8 cellular contexts compared by ENCODE assay signal in genomic region chr13:75326173-75327131, GRCh38.
DNase-seq lines count a peak whose midpoint lies in the region; ATAC-seq and TF ChIP-seq lines count a peak whose summit lies in the region.

No MANE protein-coding gene starts in this region.

- peaks cover 8 to 75% (median 37%) of the 10 kb centered on the region in 11 experiments; a peak in 21 of 22 replicates for H3K36me3 ChIP-seq in BLaER1 treated with 17β-estradiol and CSF1 and Interleukin-3, amounts not matched to agents 10 nM and 100 nM
- H3K36me3 ChIP-seq in IMR-90 (ENCODE audit: control insufficient read depth, insufficient read depth, low read length) = no peaks in the 10 kb centered on the region

- no peaks in the 10 kb centered on the region for H4K20me1 ChIP-seq in BLaER1 treated with 17β-estradiol and CSF1 and Interleukin-3, amounts not matched to agents 10 nM and 100 nM
- no peaks in the 10 kb centered on the region for H4K20me1 ChIP-seq in IMR-90 (ENCODE audit: insufficient read depth, low read length)

- peak overlapping the region; percentile 30; the same call in 1 of the 2 replicates for H4K5ac ChIP-seq in IMR-90 (ENCODE audit: low read depth, low read length)

- H2BK5ac ChIP-seq in IMR-90 (ENCODE audit: low read depth, low read length, poor library complexity, severe bottlenecking) = peak overlapping the region; percentile 61

- H2BK120ac ChIP-seq in IMR-90 (ENCODE audit: low read depth, low read length) = peak overlapping the region; percentile 79

- peak overlapping the region in 1 of 2 experiments; percentile 51; a peak in 2 of 4 replicates for H4K8ac ChIP-seq in IMR-90 (ENCODE audit: low read depth in 2 of 2, low read length in 2 of 2)

- POLR2A ChIA-PET in IMR-90 (lab: Charles Lee; ENCODE audit: unreplicated experiment) = interaction anchor here (0.6 kb wide), 1 partner anchor 1026 kb away, joined by 3 read pairs; no protein-coding TSS in a partner anchor

- peak overlapping the region; percentile 58; the same call in 1 of the 2 replicates for H3K23ac ChIP-seq in IMR-90 (ENCODE audit: low read depth, low read length)

- H3K18ac ChIP-seq in IMR-90 (ENCODE audit: low read depth, low read length) = peak overlapping the region; percentile 5

- H3K27me3 ChIP-seq in BLaER1 treated with 17β-estradiol and CSF1 and Interleukin-3, amounts not matched to agents 10 nM and 100 nM = no peaks in the 10 kb centered on the region
- H3K27me3 ChIP-seq in IMR-90 (ENCODE audit: control insufficient read depth, insufficient read depth, low read length) = no peaks in the 10 kb centered on the region

- no peak overlapping the region; a peak in 1 of 22 replicates for H3K9ac ChIP-seq in BLaER1 treated with 17β-estradiol and CSF1 and Interleukin-3, amounts not matched to agents 10 nM and 100 nM
- no peak overlapping the region for H3K9ac ChIP-seq in IMR-90 (ENCODE audit: low read depth, low read length)

- H2AFZ ChIP-seq in IMR-90 (replicated peaks; ENCODE audit: low read length, poor library complexity) = peak overlapping the region; percentile 75

- peaks cover 9% of the 10 kb centered on the region; the same call in 1 of the 2 replicates for H3K9me1 ChIP-seq in IMR-90 (ENCODE audit: insufficient read depth, low read length)

- no peak overlapping the region for H2AK9ac ChIP-seq in IMR-90 (replicated peaks; ENCODE audit: low read depth, low read length, poor library complexity)

- DNase-seq in IMR-90 (peak; percentile 53), left cardiac atrium (peak; percentile 28), amniotic stem cell (lab: John Stamatoyannopoulos, UW) (no peak), NCI-H510A treated with DMSO at 0.1 percent for 48 hours (lab: John Stamatoyannopoulos, UW) (no peak)
- peak; percentile 58 for DNase-seq in activated T-cell treated with anti-CD3 and anti-CD28 coated beads, Interleukin-2, amount 50 U/mL, for 1 hour
- DNase-seq in stimulated activated CD8-positive, alpha-beta memory T cell treated with anti-CD3 and anti-CD28 coated beads, Interleukin-12 subunit alpha, Interleukin-12 subunit beta, amount 100 ng/mL, for 4 hours (ENCODE audit: low read depth) = peak; percentile 18

- WGBS in IMR-90 (ENCODE audit: extremely low coverage in 2 of 2, insufficient read length in 1 of 2), 2 experiments = 88% methylated on average over 13 of the region's 21 CpGs; no CpG with 5 or more reads in 1 of the 2 experiments

- H3K9me3 ChIP-seq in BLaER1 treated with 17β-estradiol and CSF1 and Interleukin-3, amounts not matched to agents 10 nM and 100 nM (replicated peaks in 1 of 11) = no peaks in the 10 kb centered on the region
- H3K9me3 ChIP-seq in IMR-90 (ENCODE audit: control insufficient read depth, insufficient read depth, low read length) = no peaks in the 10 kb centered on the region

- peak overlapping the region in 7 of 11 experiments; percentile 1 to 38 (median 22); a peak in 8 of 22 replicates for H3K4me2 ChIP-seq in BLaER1 treated with 17β-estradiol and CSF1 and Interleukin-3, amounts not matched to agents 10 nM and 100 nM
- peak overlapping the region; percentile 66 for H3K4me2 ChIP-seq in IMR-90 (ENCODE audit: low read depth, low read length)

- H3K4ac ChIP-seq in IMR-90 (ENCODE audit: low read depth, low read length) = peak overlapping the region; percentile 34

- in situ Hi-C loops in IMR-90 (cut with MboI; ENCODE audit: low sequenced_read_pairs) = no loop called here

- peak overlapping the region; percentile 79 for H2BK20ac ChIP-seq in IMR-90 (ENCODE audit: low read depth, low read length)

- H2BK15ac ChIP-seq in IMR-90 (ENCODE audit: low read depth, low read length) = no peak overlapping the region; the same call in 2 of the 3 replicates

- H3K4me1 ChIP-seq in BLaER1 treated with 17β-estradiol and CSF1 and Interleukin-3, amounts not matched to agents 10 nM and 100 nM = peaks cover 0 to 24% (median 8%) of the 10 kb centered on the region in 10 experiments; a peak in 10 of 20 replicates
- H3K4me1 ChIP-seq in IMR-90 (ENCODE audit: control insufficient read depth, insufficient read depth, low read length) = peaks cover 5% of the 10 kb centered on the region

- intact Hi-C loops in IMR-90 (cut with micrococcal nuclease) = no loop called here
- intact Hi-C loops in left cardiac atrium (cut with DNase I) = no loop called here

- BruUV-seq in IMR-90 (replicated peaks; lab: Mats Ljungman, UMichigan) = no TSS peak

- TF ChIP-seq CTCF in IMR-90 (conservative IDR thresholded peaks at IDR 0.05; ENCODE audit: low read depth, low read length) = no peak

- H4K91ac ChIP-seq in IMR-90 (ENCODE audit: insufficient read depth, low read depth, low read length) = peak overlapping the region; percentile 70; the same call in 1 of the 2 replicates

- peak overlapping the region; percentile 61 for H3K14ac ChIP-seq in IMR-90 (replicated peaks; ENCODE audit: low read depth, low read length)

- CTCF ChIA-PET in IMR-90 (lab: Yijun Ruan, JAX) = interaction anchor here (1.3 to 1.7 kb wide), 2 partner anchors 11 to 39 kb away, joined by 4 to 6 read pairs; no protein-coding TSS in a partner anchor

- H3K56ac ChIP-seq in IMR-90 (ENCODE audit: extremely low read depth, insufficient read depth, low read length) = no peak overlapping the region

- dilution Hi-C loops in IMR-90 (cut with HindIII; ENCODE audit: low sequenced_read_pairs, unreplicated experiment) = no loop called here

- ATAC-seq in GM21381 (IDR thresholded peaks at IDR 0.05; ENCODE audit: unreplicated experiment) = peak; percentile 91
- peak; percentile 40 for ATAC-seq in IMR-90 (ENCODE audit: low read depth)
- peak; percentile 84 to 88 for ATAC-seq in left cardiac atrium

- H3K4me3 ChIP-seq in BLaER1 treated with 17β-estradiol and CSF1 and Interleukin-3, amounts not matched to agents 10 nM and 100 nM = no peak overlapping the region
- no peak overlapping the region for H3K4me3 ChIP-seq in IMR-90 (ENCODE audit: insufficient read depth, low read depth, low read length)

- no peak for TF ChIP-seq RAD21 in IMR-90 (IDR thresholded peaks at IDR 0.05; ENCODE audit: low read length)

- no peak for TF ChIP-seq POLR2A in IMR-90 (IDR thresholded peaks at IDR 0.05; ENCODE audit: low read depth, low read length)

- H3K79me1 ChIP-seq in IMR-90 (ENCODE audit: low read depth in 1 of 2, low read length in 2 of 2) = peaks cover 0 to 5% of the 10 kb centered on the region in 2 experiments; a peak in 1 of 4 replicates

- peak overlapping the region in 1 of 11 experiments; percentile 42; a peak in 3 of 22 replicates for H3K27ac ChIP-seq in BLaER1 treated with 17β-estradiol and CSF1 and Interleukin-3, amounts not matched to agents 10 nM and 100 nM
- no peak overlapping the region for H3K27ac ChIP-seq in IMR-90 (ENCODE audit: insufficient read depth, low read length)

- peak overlapping the region; percentile 66; the same call in 1 of the 2 replicates for H2AK5ac ChIP-seq in IMR-90 (ENCODE audit: low read depth, low read length)

TF ChIP-seq in IMR-90, 13 proteins besides CTCF, POLR2A, EP300 and RAD21:
- TF ChIP-seq RFX5 (IDR thresholded peaks at IDR 0.05; ENCODE audit: low read depth, low read length) = no peak
- no peak for TF ChIP-seq CEBPB (IDR thresholded peaks at IDR 0.05; ENCODE audit: low read depth, low read length)
- no peak for TF ChIP-seq FOS (IDR thresholded peaks at IDR 0.05; ENCODE audit: low read depth, low read length)
- TF ChIP-seq ELK1 (IDR thresholded peaks at IDR 0.05; ENCODE audit: borderline replicate concordance, low read depth, low read length) = no peak
- TF ChIP-seq NFE2L2 (IDR thresholded peaks at IDR 0.05; ENCODE audit: low read depth, low read length) = no peak
- TF ChIP-seq RCOR1 (IDR thresholded peaks at IDR 0.05; ENCODE audit: insufficient replicate concordance, low read length) = no peak
- no peak for TF ChIP-seq SMC3 (IDR thresholded peaks at IDR 0.05; ENCODE audit: low read depth, low read length)
- TF ChIP-seq CHD1 (IDR thresholded peaks at IDR 0.05; ENCODE audit: low read depth, low read length) = no peak
- TF ChIP-seq MAZ (IDR thresholded peaks at IDR 0.05; ENCODE audit: borderline replicate concordance, low read depth, low read length) = no peak
- TF ChIP-seq MXI1 (IDR thresholded peaks at IDR 0.05; ENCODE audit: borderline replicate concordance, low read depth, low read length) = no peak
- TF ChIP-seq USF2 (IDR thresholded peaks at IDR 0.05; ENCODE audit: low read depth, low read length) = no peak
- no peak for TF ChIP-seq BHLHE40 (IDR thresholded peaks at IDR 0.05; ENCODE audit: low read depth, low read length)
- TF ChIP-seq MAFK (IDR thresholded peaks at IDR 0.05; ENCODE audit: low read depth, low read length) = no peak

Comparison
In these comparisons a context has a peak if more than half of its experiments do, and no peak if none do; other contexts are left out.
1. ATAC-seq: peak in every context shown above with its lines; median percentile 91 in GM21381; 86 in left cardiac atrium; 40 in IMR-90.
2. DNase-seq: peak in IMR-90 (single experiment), activated T-cell treated with anti-CD3 and anti-CD28 coated beads, Interleukin-2, amount 50 U/mL, for 1 hour (single experiment), left cardiac atrium (single experiment) and stimulated activated CD8-positive, alpha-beta memory T cell treated with anti-CD3 and anti-CD28 coated beads, Interleukin-12 subunit alpha, Interleukin-12 subunit beta, amount 100 ng/mL, for 4 hours (single experiment); none in amniotic stem cell (single experiment) and NCI-H510A treated with DMSO at 0.1 percent for 48 hours (single experiment).